In genomic region chr15:96582473-96582872, GRCh38 we compare ENCODE assay signal across 26 cellular contexts.
"Had no signal": no experiment of that assay in that cellular context is flagged by ENCODE, and none has a peak within 500 bp of the region (broad histone marks: within the 10 kb centered on the region; RNA-seq: fewer than 3 reads in every experiment).

No MANE protein-coding gene starts in this region.

- H3K4me1 ChIP-seq: breast epithelium, colonic mucosa, SJSA1 had no signal

- H3K9me3 Mint-ChIP-seq: activated CD8-positive, alpha-beta T cell treated with anti-CD3 and anti-CD28 coated beads for 36 hours; T-cell had no signal

- ATAC-seq: activated CD4-positive, alpha-beta T cell treated with anti-CD3 and anti-CD28 coated beads for 36 hours; activated CD8-positive, alpha-beta T cell treated with anti-CD3 and anti-CD28 coated beads for 36 hours; Panc1; Right ventricle myocardium inferior; SK-N-SH treated with all-trans-retinoic acid at 6 μM for 48 hours; T-cell had no signal

- H3K36me3 ChIP-seq: breast epithelium, colonic mucosa, SJSA1, WERI-Rb-1 had no signal

- H3K27ac ChIP-seq: breast epithelium, colonic mucosa, SJSA1, WERI-Rb-1 had no signal

- H3K27me3 ChIP-seq: breast epithelium, colonic mucosa, SJSA1 had no signal

- H3K36me3 Mint-ChIP-seq: T-cell had no signal

- DNase-seq: activated CD4-positive, alpha-beta T cell treated with anti-CD3 and anti-CD28 coated beads for 36 hours; activated CD4-positive, alpha-beta T cell treated with anti-CD3 and anti-CD28 coated beads, Interleukin-2, amount 50 U/mL, for 1 hour; activated CD8-positive, alpha-beta memory T cell treated with anti-CD3 and anti-CD28 coated beads, Interleukin-2, amount 50 U/mL, for 4 hours; activated CD8-positive, alpha-beta T cell treated with anti-CD3 and anti-CD28 coated beads for 36 hours; activated naive CD4-positive, alpha-beta T cell treated with anti-CD3 and anti-CD28 coated beads, Interleukin-2, amount 50 U/mL, for 16 hours; aorta; caudate nucleus; colonic mucosa; NCI-H1105; NCI-H1436; NCI-H1694 treated with DMSO at 0.1 percent for 48 hours; NCI-H2029 treated with DMSO at 0.1 percent for 48 hours; NCI-H345; NCI-H510A; NCI-H526 treated with DMSO at 0.1 percent for 48 hours; OCI-M1; RPMI8226; T-cell; T-helper 2 cell; T1000; WERI-Rb-1 had no signal

- H3K27ac Mint-ChIP-seq: activated CD4-positive, alpha-beta T cell treated with anti-CD3 and anti-CD28 coated beads for 36 hours; activated CD8-positive, alpha-beta T cell treated with anti-CD3 and anti-CD28 coated beads for 36 hours; T-cell had no signal

- H3K9me3 ChIP-seq: breast epithelium, colonic mucosa, SJSA1 had no signal

- H3K4me3 ChIP-seq: breast epithelium, colonic mucosa, SJSA1 had no signal
